Comparison of ENCODE assay signal across 19 cellular contexts in genomic region chr12:42560977-42561376, GRCh38. TPM values are rescaled to one million over a fixed set of nuclear protein-coding genes. Genes with fewer than 3 reads are reported as not detected.
DNase-seq lines count a peak whose midpoint lies in the region; ATAC-seq and TF ChIP-seq lines count a peak whose summit lies in the region.
"Had no signal": no experiment of that assay in that cellular context is flagged by ENCODE, and none has a peak within 500 bp of the region (broad histone marks: within the 10 kb centered on the region; RNA-seq: fewer than 3 reads in every experiment).

No MANE protein-coding gene starts in this region.

- intact Hi-C loops in heart left ventricle (cut with DNase I), result loop anchor here in 3 of 10 donors (2.0 to 10.0 kb wide), 4 partner anchors 76 to 1286 kb away; no protein-coding TSS in a partner anchor
- intact Hi-C loops in right cardiac atrium (cut with DNase I), result no loop called here

- TF ChIP-seq CTCF in heart left ventricle (IDR thresholded peaks at IDR 0.05) (no peak), right atrium auricular region (IDR thresholded peaks at IDR 0.05) (no peak), GM20000 (IDR thresholded peaks at IDR 0.05; ENCODE audit: extremely low read depth, missing control alignments) (no peak), tibial nerve (IDR thresholded peaks at IDR 0.05) (no peak)

- H3K4me1 ChIP-seq in heart left ventricle (peaks cover 0 to 69% (median 19%) of the 10 kb centered on the region in 12 donors), right atrium auricular region (peaks cover 0 to 15% of the 10 kb centered on the region in 2 donors), adipocyte (ENCODE audit: control insufficient read depth, insufficient read depth, low read length) (peaks cover 35% of the 10 kb centered on the region), right cardiac atrium (ENCODE audit: control insufficient read depth, insufficient read depth, low read length) (peaks cover 1% of the 10 kb centered on the region), tibial nerve (peaks cover 0 to 40% (median 5%) of the 10 kb centered on the region in 4 donors)
- H3K4me1 ChIP-seq: A549 had no signal

- 24 to 40% (median 28%) methylated on average over 1 of the region's 1 CpG for WGBS in heart left ventricle, 4 donors
- 54% methylated on average over 1 of the region's 1 CpG for WGBS in right cardiac atrium
- 66 to 75% methylated on average over 1 of the region's 1 CpG for WGBS in tibial nerve, 2 donors

- DNase-seq in heart left ventricle (no peak), right atrium auricular region (ENCODE audit: low spot score) (no peak), adipocyte (ENCODE audit: low read depth) (no peak), right cardiac atrium (no peak), KG1 (lab: John Stamatoyannopoulos, UW) (no peak), GM20000 (ENCODE audit: low spot score) (no peak), NCI-H1930 (lab: John Stamatoyannopoulos, UW) (no peak), tibial nerve (ENCODE audit: low spot score in 2 of 2) (no peak)
- DNase-seq: DMS53, GDM1, NCI-H1694, NCI-H2081 treated with DMSO at 0.1 percent for 48 hours, NCI-H446 treated with DMSO at 0.1 percent for 48 hours, NCI-H526 treated with DMSO at 0.1 percent for 48 hours, RPMI8226, SIG-M5 had no signal

- H3K27ac ChIP-seq in heart left ventricle (peak overlapping the region in 11 of 12 donors; percentile 5 to 81 (median 53)), right atrium auricular region (no peak overlapping the region), right cardiac atrium (ENCODE audit: low read length) (no peak overlapping the region), tibial nerve (peak overlapping the region in 1 of 4 donors; percentile 27)
- H3K27ac ChIP-seq: A549 had no signal

- peak; percentile 52 to 86 (median 80) for ATAC-seq in heart left ventricle
- ATAC-seq in right cardiac atrium, result peak; percentile 40 to 54
- ATAC-seq: A549, GM23338 had no signal

- no peak for TF ChIP-seq EP300 in tibial nerve (IDR thresholded peaks at IDR 0.05)

- H3K36me3 ChIP-seq in heart left ventricle, result no peaks in the 10 kb centered on the region
- H3K36me3 ChIP-seq in right atrium auricular region, result no peaks in the 10 kb centered on the region
- no peaks in the 10 kb centered on the region for H3K36me3 ChIP-seq in adipocyte (ENCODE audit: control insufficient read depth, insufficient read depth, low read length, severe bottlenecking)
- no peaks in the 10 kb centered on the region for H3K36me3 ChIP-seq in tibial nerve
- H3K36me3 ChIP-seq: HAP-1 had no signal

- TF ChIP-seq POLR2A in heart left ventricle (IDR thresholded peaks at IDR 0.05) (no peak), tibial nerve (IDR thresholded peaks at IDR 0.05) (no peak)

- no peaks in the 10 kb centered on the region for H3K27me3 ChIP-seq in heart left ventricle
- H3K27me3 ChIP-seq in right atrium auricular region, result no peaks in the 10 kb centered on the region
- no peaks in the 10 kb centered on the region for H3K27me3 ChIP-seq in adipocyte (replicated peaks; ENCODE audit: control insufficient read depth, insufficient read depth, low read length)
- H3K27me3 ChIP-seq in right cardiac atrium (ENCODE audit: control insufficient read depth, insufficient read depth), result no peaks in the 10 kb centered on the region
- H3K27me3 ChIP-seq in tibial nerve, result no peaks in the 10 kb centered on the region

- no peaks in the 10 kb centered on the region for H3K9me3 ChIP-seq in heart left ventricle
- no peaks in the 10 kb centered on the region for H3K9me3 ChIP-seq in right atrium auricular region
- no peaks in the 10 kb centered on the region for H3K9me3 ChIP-seq in adipocyte (ENCODE audit: control insufficient read depth, low read length)
- H3K9me3 ChIP-seq in right cardiac atrium (ENCODE audit: control insufficient read depth, low read length), result no peaks in the 10 kb centered on the region
- H3K9me3 ChIP-seq in tibial nerve, result no peaks in the 10 kb centered on the region
- H3K9me3 ChIP-seq: A549, HAP-1 had no signal

- H3K9ac ChIP-seq in adipocyte (ENCODE audit: low read length), result no peak overlapping the region

- H3K4me3 ChIP-seq in heart left ventricle (peak overlapping the region in 1 of 12 donors; percentile 2), right atrium auricular region (no peak overlapping the region), adipocyte (ENCODE audit: low read length) (peak overlapping the region; percentile 3), right cardiac atrium (ENCODE audit: low read length) (peak overlapping the region; percentile 10), tibial nerve (no peak overlapping the region)
- H3K4me3 ChIP-seq: A549, GM23338, HAP-1 had no signal

RNA-seq across cellular contexts. Expression of gene PRICKLE1, which starts 28.6 kb away (rescaled TPM):
- total RNA-seq in heart left ventricle (10 to 100 TPM; 15.5 to 39.2 (median 21.1) TPM), right atrium auricular region (10 to 100 TPM in 1 of 2 donors, 1 to 10 TPM in 1; 7.6 to 19.7 TPM), right cardiac atrium (10 to 100 TPM; 21.9 to 27.2 (median 25.3) TPM), tibial nerve (10 to 100 TPM; 21.6 to 51.7 (median 34.5) TPM)
- polyA plus RNA-seq in heart left ventricle (1 to 10 TPM; 3.2 to 6.8 TPM), right cardiac atrium (7.1 TPM)

Comparison
In these comparisons a context has a peak if more than half of its experiments do, and no peak if none do; other contexts are left out.
1. H3K27ac ChIP-seq: peak in heart left ventricle (11 of 12); none in right atrium auricular region (0 of 2) and right cardiac atrium (single experiment).
2. H3K4me3 ChIP-seq: peak in adipocyte (single experiment) and right cardiac atrium (single experiment); none in right atrium auricular region (0 of 2) and tibial nerve (0 of 4).